In the genomic region with DNA sequence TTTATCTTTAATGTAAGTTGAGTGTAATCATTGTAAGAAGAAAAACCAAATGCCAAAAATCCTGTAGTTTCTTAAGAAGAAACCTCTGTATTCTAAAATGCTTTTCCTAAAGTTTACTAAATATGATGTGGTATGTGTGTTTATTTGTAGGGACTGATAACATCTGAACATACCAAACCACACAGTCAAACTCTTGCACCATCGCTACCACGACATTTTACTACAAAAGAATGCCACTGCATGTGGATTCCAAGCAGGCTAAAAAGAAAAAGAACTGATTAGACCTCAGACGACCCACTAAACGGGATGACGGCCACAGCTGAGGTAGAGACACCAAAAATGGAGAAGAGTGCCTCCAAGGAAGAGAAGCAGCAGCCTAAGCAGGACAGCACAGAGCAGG, we compare ENCODE assay signal across 14 cellular contexts.
"Had no signal": no experiment of that assay in that cellular context is flagged by ENCODE, and none has a peak within 500 bp of the region (broad histone marks: within the 10 kb centered on the region; RNA-seq: fewer than 3 reads in every experiment).

No MANE protein-coding gene starts in this region.

- H3K9me3 ChIP-seq: heart left ventricle, left lung, ovary, sigmoid colon, suprapubic skin had no signal

- H3K36me3 ChIP-seq: brain microvascular endothelial cell, heart left ventricle, left lung, ovary, sigmoid colon, suprapubic skin had no signal

- DNase-seq: activated effector memory CD4-positive, alpha-beta T cell treated with anti-CD3 and anti-CD28 coated beads, Interleukin-2, amount 50 U/mL, for 16 hours; activated T-cell treated with anti-CD3 and anti-CD28 coated beads, Interleukin-2, amount 50 U/mL, for 4 hours; brain microvascular endothelial cell; endodermal cell; heart left ventricle; left lung; ovary; sigmoid colon; stimulated activated CD4-positive, alpha-beta T cell treated with anti-CD3 and anti-CD28 coated beads, Interleukin-12 subunit alpha, Interleukin-12 subunit beta, amount 100 ng/mL, for 4 hours; stimulated activated naive CD8-positive, alpha-beta T cell treated with anti-CD3 and anti-CD28 coated beads, Interleukin-15, Interleukin-2, amounts not matched to agents 100 U/mL and 50 U/mL, for 24 hours had no signal

- H3K27ac ChIP-seq: brain microvascular endothelial cell, heart left ventricle, left lung, ovary, sigmoid colon, suprapubic skin had no signal

- H3K27me3 ChIP-seq: brain microvascular endothelial cell, ovary, sigmoid colon, suprapubic skin had no signal

- H3K4me3 Mint-ChIP-seq: activated T-cell treated with anti-CD3 and anti-CD28 coated beads, Interleukin-2, amount 50 U/mL, for 4 hours; endodermal cell had no signal

- H3K36me3 Mint-ChIP-seq: activated naive CD4-positive, alpha-beta T cell treated with anti-CD3 and anti-CD28 coated beads, Interleukin-2, amount 50 U/mL, for 72 hours had no signal

- FAIRE-seq: frontal cortex, keratinocyte had no signal

- H3K4me3 ChIP-seq: heart left ventricle, left lung, ovary, sigmoid colon, suprapubic skin had no signal

- H3K9me3 Mint-ChIP-seq: activated naive CD4-positive, alpha-beta T cell treated with anti-CD3 and anti-CD28 coated beads, Interleukin-2, amount 50 U/mL, for 72 hours; activated T-cell treated with anti-CD3 and anti-CD28 coated beads, Interleukin-2, amount 50 U/mL, for 4 hours had no signal

- ATAC-seq: activated naive CD4-positive, alpha-beta T cell treated with anti-CD3 and anti-CD28 coated beads, Interleukin-2, amount 50 U/mL, for 72 hours; activated T-cell treated with anti-CD3 and anti-CD28 coated beads, Interleukin-2, amount 50 U/mL, for 4 hours; heart left ventricle; left lung; stimulated activated naive CD8-positive, alpha-beta T cell treated with anti-CD3 and anti-CD28 coated beads, Interleukin-15, Interleukin-2, amounts not matched to agents 100 U/mL and 50 U/mL, for 24 hours had no signal

- H3K27ac Mint-ChIP-seq: activated naive CD4-positive, alpha-beta T cell treated with anti-CD3 and anti-CD28 coated beads, Interleukin-2, amount 50 U/mL, for 72 hours; endodermal cell had no signal

- H3K4me1 ChIP-seq: heart left ventricle, left lung, sigmoid colon, suprapubic skin had no signal
